Comparison of ENCODE assay signal across 12 cellular contexts in genomic region chr15:81575436-81576123, GRCh38.
A peak's percentile ranks its signal among the peaks of the same experiment; 100 is the strongest.
DNase-seq lines count a peak whose midpoint lies in the region; ATAC-seq and TF ChIP-seq lines count a peak whose summit lies in the region.
"Had no signal": no experiment of that assay in that cellular context is flagged by ENCODE, and none has a peak within 500 bp of the region (broad histone marks: within the 10 kb centered on the region; RNA-seq: fewer than 3 reads in every experiment).

No MANE protein-coding gene starts in this region.

- no peak overlapping the region for H3K27ac Mint-ChIP-seq in activated CD4-positive, alpha-beta T cell treated with anti-CD3 and anti-CD28 coated beads, Interleukin-2, amount 10 ng/mL, durations not matched to agents 24 days and 14 days
- H3K27ac Mint-ChIP-seq: H9 had no signal

- H3K36me3 Mint-ChIP-seq in activated CD4-positive, alpha-beta T cell treated with anti-CD3 and anti-CD28 coated beads, Interleukin-2, amount 10 ng/mL, durations not matched to agents 24 days and 14 days (ENCODE audit: low read depth), result no peaks in the 10 kb centered on the region
- H3K36me3 Mint-ChIP-seq: brain had no signal

- TF ChIP-seq CTCF in cardiac fibroblast (IDR thresholded peaks at IDR 0.05; ENCODE audit: low read depth, low read length), result no peak

- no peak for ATAC-seq in GM21367 (IDR thresholded peaks at IDR 0.05; ENCODE audit: unreplicated experiment)

- DNase-seq in HT1080 (ENCODE audit: low read depth), result peak; percentile 10
- peak; percentile 51 for DNase-seq in NCI-H2196 treated with DMSO at 0.1 percent for 48 hours (lab: John Stamatoyannopoulos, UW; ENCODE audit: unreplicated experiment)
- DNase-seq in cardiac fibroblast (ENCODE audit: low read depth in 2 of 2), result peak; percentile 3
- DNase-seq in occipital lobe (lab: John Stamatoyannopoulos, UW), result peak; percentile 15
- DNase-seq in activated CD4-positive, alpha-beta T cell treated with anti-CD3 and anti-CD28 coated beads, Interleukin-2, amount 10 ng/mL, durations not matched to agents 24 days and 14 days, result no peak
- no peak for DNase-seq in SKM-1 (lab: John Stamatoyannopoulos, UW; ENCODE audit: unreplicated experiment)
- DNase-seq: H9, KBM-7, NCI-H526, SK-N-SH had no signal

- H3K27me3 Mint-ChIP-seq in activated CD4-positive, alpha-beta T cell treated with anti-CD3 and anti-CD28 coated beads, Interleukin-2, amount 10 ng/mL, durations not matched to agents 24 days and 14 days, result peaks cover 9% of the 10 kb centered on the region

- H3K4me3 Mint-ChIP-seq in activated CD4-positive, alpha-beta T cell treated with anti-CD3 and anti-CD28 coated beads, Interleukin-2, amount 10 ng/mL, durations not matched to agents 24 days and 14 days, result no peak overlapping the region
- H3K4me3 Mint-ChIP-seq: H9 had no signal

- H3K9me3 Mint-ChIP-seq in activated CD4-positive, alpha-beta T cell treated with anti-CD3 and anti-CD28 coated beads, Interleukin-2, amount 10 ng/mL, durations not matched to agents 24 days and 14 days, result no peaks in the 10 kb centered on the region
- H3K9me3 Mint-ChIP-seq: H9 had no signal

- intact Hi-C loops in activated CD4-positive, alpha-beta T cell treated with anti-CD3 and anti-CD28 coated beads, Interleukin-2, amount 10 ng/mL, durations not matched to agents 24 days and 14 days (cut with micrococcal nuclease), result no loop called here

- no peak overlapping the region for H3K4me3 ChIP-seq in cardiac fibroblast (replicated peaks in 1 of 2; ENCODE audit: low read depth in 2 of 2, low read length in 2 of 2)

- no peaks in the 10 kb centered on the region for H3K4me1 Mint-ChIP-seq in activated CD4-positive, alpha-beta T cell treated with anti-CD3 and anti-CD28 coated beads, Interleukin-2, amount 10 ng/mL, durations not matched to agents 24 days and 14 days

Comparison
In these comparisons a context has a peak if more than half of its experiments do, and no peak if none do; other contexts are left out.
1. DNase-seq: peak in HT1080 (single experiment), NCI-H2196 treated with DMSO at 0.1 percent for 48 hours (single experiment), cardiac fibroblast (2 of 2) and occipital lobe (single experiment); none in activated CD4-positive, alpha-beta T cell treated with anti-CD3 and anti-CD28 coated beads, Interleukin-2, amount 10 ng/mL, durations not matched to agents 24 days and 14 days (single experiment) and SKM-1 (single experiment).